18 cellular contexts compared by ENCODE assay signal in the genomic region with DNA sequence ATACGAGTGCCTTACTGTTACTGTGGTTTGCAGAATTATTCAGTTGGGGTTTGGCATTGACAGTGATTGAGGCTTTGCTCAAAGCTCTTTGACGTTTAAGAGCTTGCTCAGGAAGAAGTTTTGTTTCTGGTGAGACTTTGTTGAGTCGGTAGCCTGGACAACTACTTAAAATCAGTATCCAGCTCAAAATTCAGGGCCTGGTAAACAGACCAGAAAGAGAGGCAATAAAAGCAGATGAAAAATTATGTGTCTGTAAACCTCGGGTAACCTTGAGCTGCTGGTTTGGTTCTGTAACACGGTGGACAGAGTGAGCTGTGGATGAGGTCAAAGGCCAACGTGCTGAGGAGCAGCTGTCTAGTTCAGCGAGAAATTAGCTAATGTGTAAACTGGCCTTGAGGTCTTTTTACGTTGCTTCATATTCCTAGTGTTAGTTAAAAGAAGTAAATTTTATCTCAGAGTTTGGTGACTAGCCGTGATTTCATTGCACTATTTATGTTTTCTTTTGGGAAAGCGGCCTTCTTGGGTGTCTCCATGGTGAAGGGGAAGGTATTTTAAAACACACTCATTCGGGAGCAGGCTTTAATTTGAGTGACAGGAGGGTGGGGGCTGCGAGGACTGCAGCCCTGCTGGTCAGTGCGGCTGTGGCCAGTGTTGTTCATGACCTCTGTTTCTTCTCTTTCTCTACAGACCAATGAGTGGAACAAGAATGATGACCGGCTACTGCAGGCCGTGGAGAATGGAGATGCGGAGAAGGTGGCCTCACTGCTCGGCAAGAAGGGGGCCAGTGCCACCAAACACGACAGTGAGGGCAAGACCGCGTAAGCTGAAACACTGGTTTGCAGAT.
DNase-seq lines count a peak whose midpoint lies in the region; ATAC-seq, FAIRE-seq and TF ChIP-seq lines count a peak whose summit lies in the region.
"Had no signal": no experiment of that assay in that cellular context is flagged by ENCODE, and none has a peak within 500 bp of the region (broad histone marks: within the 10 kb centered on the region; RNA-seq: fewer than 3 reads in every experiment).

No MANE protein-coding gene starts in this region.

- H3K79me1 ChIP-seq in IMR-90 (ENCODE audit: low read depth in 1 of 2, low read length in 2 of 2): peaks cover 38 to 86% of the 10 kb centered on the region in 2 experiments

- H4K8ac ChIP-seq in IMR-90 (ENCODE audit: low read depth in 2 of 2, low read length in 2 of 2): peak overlapping the region in 1 of 2 experiments; percentile 58; a peak in 2 of 4 replicates

- TF ChIP-seq CTCF in IMR-90 (conservative IDR thresholded peaks at IDR 0.05; ENCODE audit: low read depth, low read length) (no peak), endodermal cell (conservative IDR thresholded peaks at IDR 0.05) (no peak), mucosa of descending colon (IDR thresholded peaks at IDR 0.05) (no peak), suprapubic skin (IDR thresholded peaks at IDR 0.05) (no peak)

- H3K56ac ChIP-seq in IMR-90 (ENCODE audit: extremely low read depth, insufficient read depth, low read length): no peak overlapping the region

- TF ChIP-seq RAD21 in IMR-90 (IDR thresholded peaks at IDR 0.05; ENCODE audit: low read length): no peak

- dilution Hi-C loops in IMR-90 (cut with HindIII; ENCODE audit: low sequenced_read_pairs, unreplicated experiment): no loop called here

- H3K27me3 ChIP-seq in IMR-90 (ENCODE audit: control insufficient read depth, insufficient read depth, low read length) (no peaks in the 10 kb centered on the region), endodermal cell (ENCODE audit: control insufficient read depth, insufficient read depth, low read length, poor library complexity, severe bottlenecking) (no peaks in the 10 kb centered on the region), suprapubic skin (no peaks in the 10 kb centered on the region)
- H3K27me3 ChIP-seq: BLaER1 had no signal

- peaks cover 14% of the 10 kb centered on the region for H3K9me3 Mint-ChIP-seq in endodermal cell
- H3K9me3 Mint-ChIP-seq: activated naive CD8-positive, alpha-beta T cell treated with anti-CD3 and anti-CD28 coated beads, Interleukin-2, amount 10 ng/mL, durations not matched to agents 7 days and 5 days; T-helper 1 cell treated with Interleukin-12 subunit alpha and Interleukin-12 subunit beta and Interleukin-4 antibody, amounts not matched to agents 30 μg/mL and 1 μg/mL, for 36 hours had no signal

- H2BK20ac ChIP-seq in IMR-90 (ENCODE audit: low read depth, low read length): no peak overlapping the region

- H4K91ac ChIP-seq in IMR-90 (ENCODE audit: insufficient read depth, low read depth, low read length): no peak overlapping the region

- no peaks in the 10 kb centered on the region for H3K4me1 Mint-ChIP-seq in endodermal cell
- H3K4me1 Mint-ChIP-seq: activated naive CD8-positive, alpha-beta T cell treated with anti-CD3 and anti-CD28 coated beads, Interleukin-2, amount 10 ng/mL, durations not matched to agents 7 days and 5 days; naive thymus-derived CD8-positive, alpha-beta T cell had no signal

- H3K14ac ChIP-seq in IMR-90 (replicated peaks; ENCODE audit: low read depth, low read length): no peak overlapping the region; the same call in 1 of the 2 replicates

- TF ChIP-seq EP300 in suprapubic skin (IDR thresholded peaks at IDR 0.05): no peak

- no peaks in the 10 kb centered on the region for H3K9me3 ChIP-seq in IMR-90 (ENCODE audit: control insufficient read depth, insufficient read depth, low read length)
- H3K9me3 ChIP-seq in endodermal cell (ENCODE audit: control insufficient read depth, low read length): peaks cover 12% of the 10 kb centered on the region
- no peaks in the 10 kb centered on the region for H3K9me3 ChIP-seq in mucosa of descending colon
- H3K9me3 ChIP-seq in suprapubic skin: no peaks in the 10 kb centered on the region

- H3K4me1 ChIP-seq in IMR-90 (ENCODE audit: control insufficient read depth, insufficient read depth, low read length) (peaks cover 16% of the 10 kb centered on the region), endodermal cell (ENCODE audit: control insufficient read depth, insufficient read depth, low read length) (no peaks in the 10 kb centered on the region), mucosa of descending colon (ENCODE audit: low read depth) (peaks cover 7% of the 10 kb centered on the region), suprapubic skin (peaks cover 2% of the 10 kb centered on the region)

- H3K4me2 ChIP-seq in IMR-90 (ENCODE audit: low read depth, low read length): peak overlapping the region; percentile 41; the same call in 1 of the 2 replicates
- H3K4me2 ChIP-seq: BLaER1 had no signal

- H4K5ac ChIP-seq in IMR-90 (ENCODE audit: low read depth, low read length): no peak overlapping the region; the same call in 1 of the 2 replicates

- in situ Hi-C loops in IMR-90 (cut with MboI; ENCODE audit: low sequenced_read_pairs): no loop called here

- H2BK5ac ChIP-seq in IMR-90 (ENCODE audit: low read depth, low read length, poor library complexity, severe bottlenecking): peak overlapping the region; percentile 44

- H3K4me3 ChIP-seq in IMR-90 (ENCODE audit: insufficient read depth, low read depth, low read length) (no peak overlapping the region), endodermal cell (ENCODE audit: low read length) (no peak overlapping the region), mucosa of descending colon (no peak overlapping the region), suprapubic skin (no peak overlapping the region)
- H3K4me3 ChIP-seq: BLaER1 had no signal

- no peak for TF ChIP-seq POLR2A in IMR-90 (IDR thresholded peaks at IDR 0.05; ENCODE audit: low read depth, low read length)
- TF ChIP-seq POLR2A in suprapubic skin (IDR thresholded peaks at IDR 0.05): no peak
- no peak for TF ChIP-seq POLR2A in GM12891 (IDR thresholded peaks at IDR 0.05; ENCODE audit: low read depth, low read length)

- H3K36me3 Mint-ChIP-seq in endodermal cell (ENCODE audit: low read depth): peaks cover 53% of the 10 kb centered on the region
- H3K36me3 Mint-ChIP-seq: activated naive CD8-positive, alpha-beta T cell treated with anti-CD3 and anti-CD28 coated beads, Interleukin-2, amount 10 ng/mL, durations not matched to agents 7 days and 5 days; naive thymus-derived CD8-positive, alpha-beta T cell had no signal

- no peak overlapping the region for H2BK15ac ChIP-seq in IMR-90 (ENCODE audit: low read depth, low read length)

- no peak overlapping the region for H3K4ac ChIP-seq in IMR-90 (ENCODE audit: low read depth, low read length)

- peak overlapping the region; percentile 71; the same call in 1 of the 2 replicates for H2AK5ac ChIP-seq in IMR-90 (ENCODE audit: low read depth, low read length)

- no peak overlapping the region for H2BK120ac ChIP-seq in IMR-90 (ENCODE audit: low read depth, low read length)

- POLR2A ChIA-PET in IMR-90 (lab: Charles Lee; ENCODE audit: unreplicated experiment): no interaction called here

- peaks cover 94% of the 10 kb centered on the region for H4K20me1 ChIP-seq in IMR-90 (ENCODE audit: insufficient read depth, low read length)
- H4K20me1 ChIP-seq: BLaER1 had no signal

- 10% methylated on average over 3 of the region's 20 CpGs; no CpG with 5 or more reads in 1 of the 2 experiments for WGBS in IMR-90 (ENCODE audit: extremely low coverage in 2 of 2, insufficient read length in 1 of 2), 2 experiments
- WGBS in endodermal cell (ENCODE audit: insufficient coverage in 1 of 2, insufficient read length in 1 of 2), 2 experiments: 86 to 91% methylated on average over 11 to 20 of the region's 20 CpGs
- 83% methylated on average over 20 of the region's 20 CpGs for WGBS in suprapubic skin

- no peak for FAIRE-seq in GM12891 (lab: Jason Lieb, UNC)
- FAIRE-seq: urothelium cell line had no signal

- peaks cover 35% of the 10 kb centered on the region for H3K36me3 ChIP-seq in IMR-90 (ENCODE audit: control insufficient read depth, insufficient read depth, low read length)
- H3K36me3 ChIP-seq in endodermal cell (ENCODE audit: control insufficient read depth, insufficient read depth, low read length): peaks cover 54% of the 10 kb centered on the region
- H3K36me3 ChIP-seq in mucosa of descending colon (ENCODE audit: low read depth): no peaks in the 10 kb centered on the region
- H3K36me3 ChIP-seq in suprapubic skin: peaks cover 7% of the 10 kb centered on the region

- H2AK9ac ChIP-seq in IMR-90 (replicated peaks; ENCODE audit: low read depth, low read length, poor library complexity): no peak overlapping the region

- 0 out of 2 replicates have a peak overlapping the region, but pooled peaks have one; percentile 69 for H3K18ac ChIP-seq in IMR-90 (ENCODE audit: low read depth, low read length)

- peak overlapping the region; percentile 38; the same call in 1 of the 2 replicates for H3K27ac ChIP-seq in IMR-90 (ENCODE audit: insufficient read depth, low read length)
- H3K27ac ChIP-seq in endodermal cell (ENCODE audit: low read depth, low read length): peak overlapping the region; percentile 68
- H3K27ac ChIP-seq in suprapubic skin: no peak overlapping the region
- H3K27ac ChIP-seq in caudate nucleus (ENCODE audit: low read depth, low read length): no peak overlapping the region
- H3K27ac ChIP-seq: BLaER1 had no signal

- CTCF ChIA-PET in IMR-90 (lab: Yijun Ruan, JAX): no interaction called here

- BruUV-seq in IMR-90 (replicated peaks; lab: Mats Ljungman, UMichigan): no TSS peak

- H3K23ac ChIP-seq in IMR-90 (ENCODE audit: low read depth, low read length): peak overlapping the region; percentile 33; the same call in 1 of the 2 replicates

- no peak; the same call in 1 of the 2 replicates for ATAC-seq in IMR-90 (ENCODE audit: low read depth)
- peak; percentile 85 for ATAC-seq in mucosa of descending colon
- ATAC-seq in HG02885 (IDR thresholded peaks at IDR 0.05; ENCODE audit: poor library complexity, unreplicated experiment): no peak
- ATAC-seq: naive thymus-derived CD8-positive, alpha-beta T cell had no signal

- no peak overlapping the region for H3K27ac Mint-ChIP-seq in endodermal cell
- H3K27ac Mint-ChIP-seq: activated naive CD8-positive, alpha-beta T cell treated with anti-CD3 and anti-CD28 coated beads, Interleukin-2, amount 10 ng/mL, durations not matched to agents 7 days and 5 days; naive thymus-derived CD8-positive, alpha-beta T cell; T-helper 1 cell treated with Interleukin-12 subunit alpha and Interleukin-12 subunit beta and Interleukin-4 antibody, amounts not matched to agents 30 μg/mL and 1 μg/mL, for 36 hours had no signal

- H3K27me3 Mint-ChIP-seq in endodermal cell (ENCODE audit: insufficient read depth): no peaks in the 10 kb centered on the region
- H3K27me3 Mint-ChIP-seq: activated naive CD8-positive, alpha-beta T cell treated with anti-CD3 and anti-CD28 coated beads, Interleukin-2, amount 10 ng/mL, durations not matched to agents 7 days and 5 days had no signal

- DNase-seq in IMR-90 (no peak), endodermal cell (no peak), mucosa of descending colon (peak in 2 of 3 donors; percentile 32 to 35), stromal cell of bone marrow (ENCODE audit: low read depth) (peak; percentile 54), suprapubic skin (ENCODE audit: low spot score in 2 of 2) (no peak), GM12891 (ENCODE audit: insufficient read length, low spot score) (no peak), caudate nucleus (lab: John Stamatoyannopoulos, UW) (no peak)
- DNase-seq: activated naive CD8-positive, alpha-beta T cell treated with anti-CD3 and anti-CD28 coated beads, Interleukin-2, amount 10 ng/mL, durations not matched to agents 7 days and 5 days; activated T-cell treated with anti-CD3 and anti-CD28 coated beads for 4 hours; foreskin fibroblast; naive thymus-derived CD8-positive, alpha-beta T cell; NCI-H526; RPMI8226; stimulated activated CD8-positive, alpha-beta memory T cell treated with anti-CD3 and anti-CD28 coated beads, Interleukin-4, amount 100 ng/mL, for 48 hours had no signal

- H3K4me3 Mint-ChIP-seq in endodermal cell: no peak overlapping the region
- H3K4me3 Mint-ChIP-seq: activated naive CD8-positive, alpha-beta T cell treated with anti-CD3 and anti-CD28 coated beads, Interleukin-2, amount 10 ng/mL, durations not matched to agents 7 days and 5 days; naive thymus-derived CD8-positive, alpha-beta T cell; T-helper 1 cell treated with Interleukin-12 subunit alpha and Interleukin-12 subunit beta and Interleukin-4 antibody, amounts not matched to agents 30 μg/mL and 1 μg/mL, for 36 hours had no signal

- intact Hi-C loops in IMR-90 (cut with micrococcal nuclease) (no loop called here), mucosa of descending colon (cut with DNase I, micrococcal nuclease) (no loop called here)

- H3K9ac ChIP-seq in IMR-90 (ENCODE audit: low read depth, low read length) (no peak overlapping the region), endodermal cell (ENCODE audit: extremely low read depth, low read length, poor library complexity, severe bottlenecking) (no peak overlapping the region)
- H3K9ac ChIP-seq: BLaER1 had no signal

- H2AFZ ChIP-seq in IMR-90 (replicated peaks; ENCODE audit: low read length, poor library complexity): no peak overlapping the region

- peaks cover 25% of the 10 kb centered on the region for H3K9me1 ChIP-seq in IMR-90 (ENCODE audit: insufficient read depth, low read length)

Comparison
In these comparisons a context has a peak if more than half of its experiments do, and no peak if none do; other contexts are left out.
1. DNase-seq: peak in mucosa of descending colon (2 of 3) and stromal cell of bone marrow (single experiment); none in IMR-90 (single experiment), endodermal cell (single experiment), suprapubic skin (0 of 2), GM12891 (single experiment) and caudate nucleus (0 of 61).
2. H3K27ac ChIP-seq: peak in IMR-90 (single experiment) and endodermal cell (single experiment); none in suprapubic skin (single experiment) and caudate nucleus (single experiment).